In genomic region chr16:30369091-30369937, GRCh38 we compare ENCODE assay signal across 6 cellular contexts. TPM values are rescaled to one million over a fixed set of nuclear protein-coding genes. Genes with fewer than 3 reads are reported as not detected.
DNase-seq lines count a peak whose midpoint lies in the region; ATAC-seq and TF ChIP-seq lines count a peak whose summit lies in the region.

No MANE protein-coding gene starts in this region.

- H3K36me3 Mint-ChIP-seq in activated naive CD8-positive, alpha-beta T cell treated with anti-CD3 and anti-CD28 coated beads for 36 hours, result peaks cover 14% of the 10 kb centered on the region

- H3K79me2 ChIP-seq in GM23248 (ENCODE audit: insufficient read depth), result peaks cover 56% of the 10 kb centered on the region

- ATAC-seq in mucosa of descending colon (no peak), GM19324 (IDR thresholded peaks at IDR 0.05; ENCODE audit: low FRiP score, unreplicated experiment) (no peak)

- peak overlapping the region; percentile 80 for H3K9ac ChIP-seq in GM23248

- H2AFZ ChIP-seq in GM23248, result no peak overlapping the region

- peak overlapping the region; percentile 78 for H3K27ac Mint-ChIP-seq in activated naive CD8-positive, alpha-beta T cell treated with anti-CD3 and anti-CD28 coated beads for 36 hours

- 0 to 3% methylated on average over 26 to 28 of the region's 45 CpGs for WGBS in GM23248 (ENCODE audit: low coverage in 1 of 2, low lambda C conversion rate in 2 of 2, missing lambda C conversion rate in 2 of 2), 2 experiments

- H3K27ac ChIP-seq in GM23248, result peak overlapping the region; percentile 71

- no peaks in the 10 kb centered on the region for H3K9me3 Mint-ChIP-seq in activated naive CD8-positive, alpha-beta T cell treated with anti-CD3 and anti-CD28 coated beads for 36 hours

- H3K4me3 ChIP-seq in GM23248 (peak overlapping the region; percentile 94), mucosa of descending colon (peak overlapping the region; percentile 75)

- in situ Hi-C loops in GM23248 (cut with MboI), result no loop called here

- peak overlapping the region; percentile 100 for H3K4me2 ChIP-seq in GM23248 (ENCODE audit: unreplicated experiment)

- H3K27me3 ChIP-seq in GM23248 (replicated peaks; ENCODE audit: insufficient read depth), result no peaks in the 10 kb centered on the region

- intact Hi-C loops in mucosa of descending colon (cut with DNase I, micrococcal nuclease), result no loop called here

- peaks cover 10% of the 10 kb centered on the region; the same call in 1 of the 2 replicates for H3F3A ChIP-seq in GM23248 (ENCODE audit: insufficient read depth)

- H3K27me3 Mint-ChIP-seq in activated naive CD8-positive, alpha-beta T cell treated with anti-CD3 and anti-CD28 coated beads for 36 hours, result peaks cover 4% of the 10 kb centered on the region

- no peaks in the 10 kb centered on the region; the same call in 1 of the 2 replicates for H4K20me1 ChIP-seq in GM23248 (ENCODE audit: insufficient read depth)

- H3K4me1 ChIP-seq in GM23248 (ENCODE audit: insufficient read depth) (peaks cover 23% of the 10 kb centered on the region), mucosa of descending colon (ENCODE audit: low read depth) (peaks cover 16% of the 10 kb centered on the region)

- H3K9me3 ChIP-seq in GM23248 (ENCODE audit: low read depth) (no peaks in the 10 kb centered on the region), mucosa of descending colon (no peaks in the 10 kb centered on the region)

- peak overlapping the region; percentile 93 for H3K4me3 Mint-ChIP-seq in activated naive CD8-positive, alpha-beta T cell treated with anti-CD3 and anti-CD28 coated beads for 36 hours

- DNase-seq in GM23248 (peak; percentile 54), mucosa of descending colon (peak in 2 of 3 donors; percentile 61 to 73), NCI-H526 treated with DMSO at 0.1 percent for 48 hours (lab: John Stamatoyannopoulos, UW) (no peak), hepatic stellate cell (ENCODE audit: low spot score) (no peak)
- DNase-seq in activated naive CD8-positive, alpha-beta T cell treated with anti-CD3 and anti-CD28 coated beads for 36 hours, result peak; percentile 41

- no peak for TF ChIP-seq CTCF in mucosa of descending colon (IDR thresholded peaks at IDR 0.05)

- H3K9me2 ChIP-seq in GM23248 (ENCODE audit: insufficient read depth), result no peaks in the 10 kb centered on the region

- peaks cover 38% of the 10 kb centered on the region for H3K4me1 Mint-ChIP-seq in activated naive CD8-positive, alpha-beta T cell treated with anti-CD3 and anti-CD28 coated beads for 36 hours

- no peaks in the 10 kb centered on the region; the same call in 1 of the 2 replicates for H3K36me3 ChIP-seq in GM23248 (ENCODE audit: low read depth)
- H3K36me3 ChIP-seq in mucosa of descending colon (ENCODE audit: low read depth), result peaks cover 4% of the 10 kb centered on the region

RNA-seq across cellular contexts. Expression of gene TBC1D10B, which starts 1.0 kb away (rescaled TPM):
- total RNA-seq in GM23248 (2014; rRNA removed; shearing (Covaris generic)), result 41.2 and 43.9 TPM in 2 replicates
- polyA plus RNA-seq in GM23248 (2016; fragmentation: Nextera tagmentation; extraction: Ambion mirVana), result 10.3 and 12.2 TPM in 2 replicates
- 10 to 100 TPM; 43.2 to 45.7 TPM for total RNA-seq in activated naive CD8-positive, alpha-beta T cell treated with anti-CD3 and anti-CD28 coated beads for 36 hours
- total RNA-seq in mucosa of descending colon, result 10 to 100 TPM; 46.4 to 48.8 (median 47.5) TPM

RNA-seq across cellular contexts. Expression of gene MYL11, which starts 5.3 kb away (rescaled TPM):
- not detected in 2 replicates for total RNA-seq in GM23248 (2014; rRNA removed; shearing (Covaris generic))
- 1.5 and 2.1 TPM in 2 replicates for polyA plus RNA-seq in GM23248 (2016; fragmentation: Nextera tagmentation; extraction: Ambion mirVana)
- total RNA-seq in activated naive CD8-positive, alpha-beta T cell treated with anti-CD3 and anti-CD28 coated beads for 36 hours, result 1 to 10 TPM; 1.2 to 1.5 TPM
- 1 to 10 TPM in 2 of 3 donors, not detected in 1; 1.1 to 1.6 TPM for total RNA-seq in mucosa of descending colon

RNA-seq across cellular contexts. Expression of gene SEPTIN1, which starts 13.0 kb away (rescaled TPM):
- total RNA-seq in GM23248 (2014; rRNA removed; shearing (Covaris generic)), result not detected in 2 replicates
- polyA plus RNA-seq in GM23248 (2016; fragmentation: Nextera tagmentation; extraction: Ambion mirVana), result 1.7 and 1.9 TPM in 2 replicates
- total RNA-seq in activated naive CD8-positive, alpha-beta T cell treated with anti-CD3 and anti-CD28 coated beads for 36 hours, result 100 to 1,000 TPM; 162 to 163 TPM
- total RNA-seq in mucosa of descending colon, result 1 to 10 TPM; 5.6 to 6.1 (median 6.0) TPM

RNA-seq across cellular contexts. Expression of gene CD2BP2, which starts 14.2 kb away (rescaled TPM):
- 38.5 and 42.9 TPM in 2 replicates for total RNA-seq in GM23248 (2014; rRNA removed; shearing (Covaris generic))
- polyA plus RNA-seq in GM23248 (2016; fragmentation: Nextera tagmentation; extraction: Ambion mirVana), result 50.0 and 53.4 TPM in 2 replicates
- 10 to 100 TPM; 60.7 to 66.8 TPM for total RNA-seq in activated naive CD8-positive, alpha-beta T cell treated with anti-CD3 and anti-CD28 coated beads for 36 hours
- 10 to 100 TPM; 53.4 to 57.9 (median 53.5) TPM for total RNA-seq in mucosa of descending colon

RNA-seq across cellular contexts. Expression of gene ZNF48, which starts 25.9 kb away (rescaled TPM):
- total RNA-seq in GM23248 (2014; rRNA removed; shearing (Covaris generic)), result 6.3 and 16.2 TPM in 2 replicates
- polyA plus RNA-seq in GM23248 (2016; fragmentation: Nextera tagmentation; extraction: Ambion mirVana), result 0.65 and 0.81 TPM in 2 replicates
- total RNA-seq in activated naive CD8-positive, alpha-beta T cell treated with anti-CD3 and anti-CD28 coated beads for 36 hours, result 10 to 100 TPM in 1 of 2 experiments, 1 to 10 TPM in 1; 9.5 to 10.2 TPM
- 10 to 100 TPM in 1 of 3 donors, 1 to 10 TPM in 2; 6.5 to 13.7 (median 6.6) TPM for total RNA-seq in mucosa of descending colon

Comparison
In these comparisons a context has a peak if more than half of its experiments do, and no peak if none do; other contexts are left out.
1. DNase-seq: peak in GM23248 (single experiment), activated naive CD8-positive, alpha-beta T cell treated with anti-CD3 and anti-CD28 coated beads for 36 hours (single experiment) and mucosa of descending colon (2 of 3); none in NCI-H526 treated with DMSO at 0.1 percent for 48 hours (single experiment) and hepatic stellate cell (single experiment).
2. RNA of gene SEPTIN1, which starts 13.0 kb away (total RNA-seq): 162 to 163 TPM in activated naive CD8-positive, alpha-beta T cell treated with anti-CD3 and anti-CD28 coated beads for 36 hours; 5.6 to 6.1 TPM in mucosa of descending colon and not detected in GM23248; every median in the first group is over 10 times any median in the second.